Comparison of ENCODE assay signal across 1 cellular context in the genomic region with DNA sequence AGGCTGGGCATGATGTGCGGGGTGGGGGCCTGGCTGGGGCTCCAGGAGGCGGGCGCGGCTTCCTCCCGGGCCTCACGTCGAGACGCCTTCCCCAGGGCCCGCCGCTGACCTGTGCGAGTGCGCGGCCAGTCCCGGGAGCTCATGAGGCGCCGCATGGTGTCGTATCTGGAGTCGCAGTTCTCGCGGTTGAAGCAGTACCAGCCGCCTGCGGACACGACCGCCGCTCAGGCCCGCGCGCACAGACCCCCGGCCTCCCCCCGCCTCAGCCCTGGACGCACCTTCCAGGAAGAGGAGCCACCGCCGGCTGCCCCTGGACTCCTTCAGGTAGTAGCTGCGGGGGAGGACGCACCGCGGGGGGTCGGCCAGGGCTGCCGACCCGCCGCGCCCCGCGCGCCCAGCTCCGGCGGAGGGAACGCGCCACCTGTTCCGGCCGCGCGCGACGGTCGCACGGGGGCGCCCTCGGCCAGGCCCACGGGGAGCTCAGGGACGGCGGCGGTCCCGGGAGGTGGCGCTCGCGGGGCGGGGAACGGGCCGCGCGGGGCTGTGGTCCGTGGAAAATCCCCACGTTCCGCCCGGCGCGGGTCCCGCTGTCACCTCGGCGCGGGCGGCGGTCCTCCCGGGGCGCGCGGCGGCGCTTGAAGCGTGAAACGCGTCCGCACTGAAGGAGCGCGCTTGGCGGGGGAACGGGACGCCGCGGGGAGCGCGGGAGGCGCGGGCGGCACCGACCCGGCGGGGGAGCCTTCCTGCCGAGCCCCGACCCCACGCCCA.
TF ChIP-seq lines count a peak whose summit lies in the region.

No MANE protein-coding gene starts in this region.

TF ChIP-seq in K562, 482 proteins besides CTCF, POLR2A, EP300 and RAD21 (continued from another document and continues in another):
- TF ChIP-seq, protein P1, sequence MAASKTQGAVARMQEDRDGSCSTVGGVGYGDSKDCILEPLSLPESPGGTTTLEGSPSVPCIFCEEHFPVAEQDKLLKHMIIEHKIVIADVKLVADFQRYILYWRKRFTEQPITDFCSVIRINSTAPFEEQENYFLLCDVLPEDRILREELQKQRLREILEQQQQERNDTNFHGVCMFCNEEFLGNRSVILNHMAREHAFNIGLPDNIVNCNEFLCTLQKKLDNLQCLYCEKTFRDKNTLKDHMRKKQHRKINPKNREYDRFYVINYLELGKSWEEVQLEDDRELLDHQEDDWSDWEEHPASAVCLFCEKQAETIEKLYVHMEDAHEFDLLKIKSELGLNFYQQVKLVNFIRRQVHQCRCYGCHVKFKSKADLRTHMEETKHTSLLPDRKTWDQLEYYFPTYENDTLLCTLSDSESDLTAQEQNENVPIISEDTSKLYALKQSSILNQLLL (CRISPR knock-in tag; IDR thresholded peaks at IDR 0.05; ENCODE audit: borderline replicate concordance), result no peak
- TF ChIP-seq PBX2 (CRISPR knock-in tag; IDR thresholded peaks at IDR 0.05; ENCODE audit: low read depth) (no peak), PBX2 (tag; conservative IDR thresholded peaks at IDR 0.05; ENCODE audit: low read depth) (no peak), RB1 (IDR thresholded peaks at IDR 0.05; ENCODE audit: low read depth) (peak; percentile 98), ZC3H8 (IDR thresholded peaks at IDR 0.05) (no peak), PKNOX1 (IDR thresholded peaks at IDR 0.05) (no peak), MBD1 (CRISPR knock-in tag; IDR thresholded peaks at IDR 0.05) (no peak), NCOA2 (IDR thresholded peaks at IDR 0.05; ENCODE audit: partially characterized antibody in 2 of 2) (no peak), POLR3G (IDR thresholded peaks at IDR 0.05; ENCODE audit: extremely low read depth, insufficient read length, insufficient replicate concordance) (no peak), ZNF121 (CRISPR knock-in tag; conservative IDR thresholded peaks at IDR 0.05) (peak; percentile 64), USF2 (CRISPR knock-in tag; IDR thresholded peaks at IDR 0.05) (no peak), SIRT6 (IDR thresholded peaks at IDR 0.05; ENCODE audit: low read depth, low read length) (no peak), ZNF57 (CRISPR knock-in tag; IDR thresholded peaks at IDR 0.05) (no peak), ZNF354B (CRISPR knock-in tag; IDR thresholded peaks at IDR 0.05) (no peak), ZNF668 (CRISPR knock-in tag; IDR thresholded peaks at IDR 0.05) (no peak), NR3C1 (CRISPR knock-in tag; IDR thresholded peaks at IDR 0.05) (peak; percentile 52; the same call in 1 of the 2 replicates), E2F4 (CRISPR knock-in tag; IDR thresholded peaks at IDR 0.05; ENCODE audit: low read depth) (no peak), MEIS2 (IDR thresholded peaks at IDR 0.05; ENCODE audit: partially characterized antibody) (no peak), CBX5 (IDR thresholded peaks at IDR 0.05; ENCODE audit: borderline replicate concordance, low read depth) (no peak), CBFA2T3 (IDR thresholded peaks at IDR 0.05) (no peak), ZNF197 (CRISPR knock-in tag; IDR thresholded peaks at IDR 0.05; ENCODE audit: low read depth) (0 out of 2 replicates have a peak, but pooled peaks have one; percentile 30), ZNF586 (CRISPR knock-in tag; conservative IDR thresholded peaks at IDR 0.05) (no peak), ZKSCAN1 (IDR thresholded peaks at IDR 0.05; ENCODE audit: low read depth, low read length) (no peak), BRD4 (IDR thresholded peaks at IDR 0.05) (no peak), ATF1 (CRISPR knock-in tag; IDR thresholded peaks at IDR 0.05) (no peak), ATF1 (tag; IDR thresholded peaks at IDR 0.05) (peak; percentile 19; the same call in 1 of the 2 replicates), XRCC3 (IDR thresholded peaks at IDR 0.05) (no peak), ZNF175 (CRISPR knock-in tag; IDR thresholded peaks at IDR 0.05; ENCODE audit: low read depth) (no peak), ZNF217 (CRISPR knock-in tag; IDR thresholded peaks at IDR 0.05) (no peak)
- TF ChIP-seq, protein P2, sequence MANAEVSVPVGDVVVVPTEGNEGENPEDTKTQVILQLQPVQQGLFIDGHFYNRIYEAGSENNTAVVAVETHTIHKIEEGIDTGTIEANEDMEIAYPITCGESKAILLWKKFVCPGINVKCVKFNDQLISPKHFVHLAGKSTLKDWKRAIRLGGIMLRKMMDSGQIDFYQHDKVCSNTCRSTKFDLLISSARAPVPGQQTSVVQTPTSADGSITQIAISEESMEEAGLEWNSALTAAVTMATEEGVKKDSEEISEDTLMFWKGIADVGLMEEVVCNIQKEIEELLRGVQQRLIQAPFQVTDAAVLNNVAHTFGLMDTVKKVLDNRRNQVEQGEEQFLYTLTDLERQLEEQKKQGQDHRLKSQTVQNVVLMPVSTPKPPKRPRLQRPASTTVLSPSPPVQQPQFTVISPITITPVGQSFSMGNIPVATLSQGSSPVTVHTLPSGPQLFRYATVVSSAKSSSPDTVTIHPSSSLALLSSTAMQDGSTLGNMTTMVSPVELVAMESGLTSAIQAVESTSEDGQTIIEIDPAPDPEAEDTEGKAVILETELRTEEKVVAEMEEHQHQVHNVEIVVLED (CRISPR knock-in tag; IDR thresholded peaks at IDR 0.05), result no peak
- TF ChIP-seq, protein P3, sequence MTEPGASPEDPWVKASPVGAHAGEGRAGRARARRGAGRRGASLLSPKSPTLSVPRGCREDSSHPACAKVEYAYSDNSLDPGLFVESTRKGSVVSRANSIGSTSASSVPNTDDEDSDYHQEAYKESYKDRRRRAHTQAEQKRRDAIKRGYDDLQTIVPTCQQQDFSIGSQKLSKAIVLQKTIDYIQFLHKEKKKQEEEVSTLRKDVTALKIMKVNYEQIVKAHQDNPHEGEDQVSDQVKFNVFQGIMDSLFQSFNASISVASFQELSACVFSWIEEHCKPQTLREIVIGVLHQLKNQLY (CRISPR knock-in tag; conservative IDR thresholded peaks at IDR 0.05), result no peak
- TF ChIP-seq, protein P4, sequence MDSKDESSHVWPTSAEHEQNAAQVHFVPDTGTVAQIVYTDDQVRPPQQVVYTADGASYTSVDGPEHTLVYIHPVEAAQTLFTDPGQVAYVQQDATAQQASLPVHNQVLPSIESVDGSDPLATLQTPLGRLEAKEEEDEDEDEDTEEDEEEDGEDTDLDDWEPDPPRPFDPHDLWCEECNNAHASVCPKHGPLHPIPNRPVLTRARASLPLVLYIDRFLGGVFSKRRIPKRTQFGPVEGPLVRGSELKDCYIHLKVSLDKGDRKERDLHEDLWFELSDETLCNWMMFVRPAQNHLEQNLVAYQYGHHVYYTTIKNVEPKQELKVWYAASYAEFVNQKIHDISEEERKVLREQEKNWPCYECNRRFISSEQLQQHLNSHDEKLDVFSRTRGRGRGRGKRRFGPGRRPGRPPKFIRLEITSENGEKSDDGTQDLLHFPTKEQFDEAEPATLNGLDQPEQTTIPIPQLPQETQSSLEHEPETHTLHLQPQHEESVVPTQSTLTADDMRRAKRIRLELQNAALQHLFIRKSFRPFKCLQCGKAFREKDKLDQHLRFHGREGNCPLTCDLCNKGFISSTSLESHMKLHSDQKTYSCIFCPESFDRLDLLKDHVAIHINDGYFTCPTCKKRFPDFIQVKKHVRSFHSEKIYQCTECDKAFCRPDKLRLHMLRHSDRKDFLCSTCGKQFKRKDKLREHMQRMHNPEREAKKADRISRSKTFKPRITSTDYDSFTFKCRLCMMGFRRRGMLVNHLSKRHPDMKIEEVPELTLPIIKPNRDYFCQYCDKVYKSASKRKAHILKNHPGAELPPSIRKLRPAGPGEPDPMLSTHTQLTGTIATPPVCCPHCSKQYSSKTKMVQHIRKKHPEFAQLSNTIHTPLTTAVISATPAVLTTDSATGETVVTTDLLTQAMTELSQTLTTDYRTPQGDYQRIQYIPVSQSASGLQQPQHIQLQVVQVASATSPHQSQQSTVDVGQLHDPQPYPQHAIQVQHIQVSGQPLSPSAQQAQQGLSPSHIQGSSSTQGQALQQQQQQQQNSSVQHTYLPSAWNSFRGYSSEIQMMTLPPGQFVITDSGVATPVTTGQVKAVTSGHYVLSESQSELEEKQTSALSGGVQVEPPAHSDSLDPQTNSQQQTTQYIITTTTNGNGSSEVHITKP (IDR thresholded peaks at IDR 0.05; ENCODE audit: partially characterized antibody), result no peak
- TF ChIP-seq, protein P5, sequence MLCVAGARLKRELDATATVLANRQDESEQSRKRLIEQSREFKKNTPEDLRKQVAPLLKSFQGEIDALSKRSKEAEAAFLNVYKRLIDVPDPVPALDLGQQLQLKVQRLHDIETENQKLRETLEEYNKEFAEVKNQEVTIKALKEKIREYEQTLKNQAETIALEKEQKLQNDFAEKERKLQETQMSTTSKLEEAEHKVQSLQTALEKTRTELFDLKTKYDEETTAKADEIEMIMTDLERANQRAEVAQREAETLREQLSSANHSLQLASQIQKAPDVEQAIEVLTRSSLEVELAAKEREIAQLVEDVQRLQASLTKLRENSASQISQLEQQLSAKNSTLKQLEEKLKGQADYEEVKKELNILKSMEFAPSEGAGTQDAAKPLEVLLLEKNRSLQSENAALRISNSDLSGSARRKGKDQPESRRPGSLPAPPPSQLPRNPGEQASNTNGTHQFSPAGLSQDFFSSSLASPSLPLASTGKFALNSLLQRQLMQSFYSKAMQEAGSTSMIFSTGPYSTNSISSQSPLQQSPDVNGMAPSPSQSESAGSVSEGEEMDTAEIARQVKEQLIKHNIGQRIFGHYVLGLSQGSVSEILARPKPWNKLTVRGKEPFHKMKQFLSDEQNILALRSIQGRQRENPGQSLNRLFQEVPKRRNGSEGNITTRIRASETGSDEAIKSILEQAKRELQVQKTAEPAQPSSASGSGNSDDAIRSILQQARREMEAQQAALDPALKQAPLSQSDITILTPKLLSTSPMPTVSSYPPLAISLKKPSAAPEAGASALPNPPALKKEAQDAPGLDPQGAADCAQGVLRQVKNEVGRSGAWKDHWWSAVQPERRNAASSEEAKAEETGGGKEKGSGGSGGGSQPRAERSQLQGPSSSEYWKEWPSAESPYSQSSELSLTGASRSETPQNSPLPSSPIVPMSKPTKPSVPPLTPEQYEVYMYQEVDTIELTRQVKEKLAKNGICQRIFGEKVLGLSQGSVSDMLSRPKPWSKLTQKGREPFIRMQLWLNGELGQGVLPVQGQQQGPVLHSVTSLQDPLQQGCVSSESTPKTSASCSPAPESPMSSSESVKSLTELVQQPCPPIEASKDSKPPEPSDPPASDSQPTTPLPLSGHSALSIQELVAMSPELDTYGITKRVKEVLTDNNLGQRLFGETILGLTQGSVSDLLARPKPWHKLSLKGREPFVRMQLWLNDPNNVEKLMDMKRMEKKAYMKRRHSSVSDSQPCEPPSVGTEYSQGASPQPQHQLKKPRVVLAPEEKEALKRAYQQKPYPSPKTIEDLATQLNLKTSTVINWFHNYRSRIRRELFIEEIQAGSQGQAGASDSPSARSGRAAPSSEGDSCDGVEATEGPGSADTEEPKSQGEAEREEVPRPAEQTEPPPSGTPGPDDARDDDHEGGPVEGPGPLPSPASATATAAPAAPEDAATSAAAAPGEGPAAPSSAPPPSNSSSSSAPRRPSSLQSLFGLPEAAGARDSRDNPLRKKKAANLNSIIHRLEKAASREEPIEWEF (CRISPR knock-in tag; IDR thresholded peaks at IDR 0.05), result no peak
